Comparison of ENCODE assay signal across 18 cellular contexts in genomic region chr9:130794923-130795495, GRCh38. TPM values are rescaled to one million over a fixed set of nuclear protein-coding genes. Genes with fewer than 3 reads are reported as not detected.
DNase-seq lines count a peak whose midpoint lies in the region; ATAC-seq and TF ChIP-seq lines count a peak whose summit lies in the region.
"Had no signal": no experiment of that assay in that cellular context is flagged by ENCODE, and none has a peak within 500 bp of the region (broad histone marks: within the 10 kb centered on the region; RNA-seq: fewer than 3 reads in every experiment).

No MANE protein-coding gene starts in this region.

- DNase-seq in GM23338 (ENCODE audit: low spot score): peak; percentile 17
- DNase-seq in chondrocyte (ENCODE audit: low spot score): no peak
- DNase-seq in left lung: no peak
- no peak for DNase-seq in thyroid gland
- DNase-seq in NCI-H128 (lab: John Stamatoyannopoulos, UW; ENCODE audit: unreplicated experiment): no peak
- no peak for DNase-seq in anterior cingulate cortex (lab: John Stamatoyannopoulos, UW)
- DNase-seq in left colon: no peak
- no peak for DNase-seq in dorsolateral prefrontal cortex
- DNase-seq: activated CD4-positive, alpha-beta T cell treated with anti-CD3 and anti-CD28 coated beads for 48 hours; activated T-cell treated with anti-CD3 and anti-CD28 coated beads, Interleukin-2, amount 50 U/mL, for 48 hours; CD8-positive, alpha-beta T cell; hypothalamus; NCI-H1417; NCI-H510A; T-helper 1 cell had no signal

- no peak overlapping the region for H3K27ac Mint-ChIP-seq in GM23338
- H3K27ac Mint-ChIP-seq in chondrocyte (ENCODE audit: unreplicated experiment): peak overlapping the region; percentile 74
- H3K27ac Mint-ChIP-seq: CD8-positive, alpha-beta T cell had no signal

- 46 to 52% methylated on average over 6 of the region's 6 CpGs for WGBS in thyroid gland, 2 donors

- H3K27ac ChIP-seq in GM23338 (ENCODE audit: low read depth) (no peak overlapping the region), left lung (peak overlapping the region; percentile 33 to 50), thyroid gland (peak overlapping the region; percentile 73 to 92 (median 85)), dorsolateral prefrontal cortex (peak overlapping the region in 1 of 59 donors; percentile 2)
- H3K27ac ChIP-seq: parathyroid adenoma had no signal

- no peak overlapping the region for H3K4me3 ChIP-seq in GM23338
- no peak overlapping the region for H3K4me3 ChIP-seq in left lung
- no peak overlapping the region for H3K4me3 ChIP-seq in thyroid gland (replicated peaks in 1 of 3)
- H3K4me3 ChIP-seq in dorsolateral prefrontal cortex: no peak overlapping the region
- H3K4me3 ChIP-seq: lung had no signal

- peaks cover 8% of the 10 kb centered on the region for H3K4me1 Mint-ChIP-seq in GM23338
- peaks cover 20% of the 10 kb centered on the region for H3K4me1 Mint-ChIP-seq in chondrocyte (ENCODE audit: low read depth)

- H4K20me1 ChIP-seq in GM23338 (replicated peaks; ENCODE audit: insufficient read depth): peaks cover 3% of the 10 kb centered on the region; the same call in 1 of the 2 replicates

- H3K27me3 ChIP-seq in GM23338 (ENCODE audit: insufficient read depth) (no peaks in the 10 kb centered on the region), left lung (no peaks in the 10 kb centered on the region), thyroid gland (no peaks in the 10 kb centered on the region), dorsolateral prefrontal cortex (no peaks in the 10 kb centered on the region)

- H3K9me3 ChIP-seq in left lung (peaks cover 0 to 2% of the 10 kb centered on the region in 2 donors), thyroid gland (no peaks in the 10 kb centered on the region)

- no peaks in the 10 kb centered on the region for H3K9me2 ChIP-seq in GM23338 (ENCODE audit: insufficient read depth)

- no peaks in the 10 kb centered on the region for H3F3A ChIP-seq in GM23338 (replicated peaks; ENCODE audit: low read depth)

- peaks cover 47% of the 10 kb centered on the region; the same call in 1 of the 2 replicates for H3K79me2 ChIP-seq in GM23338 (replicated peaks; ENCODE audit: insufficient read depth)

- intact Hi-C loops in left lung (cut with DNase I): no loop called here
- intact Hi-C loops in thyroid gland (cut with DNase I): no loop called here
- intact Hi-C loops in left colon (cut with DNase I, micrococcal nuclease): no loop called here
- intact Hi-C loops in dorsolateral prefrontal cortex (cut with DNase I): no loop called here

- H3K9me3 Mint-ChIP-seq in GM23338 (peaks cover 3% of the 10 kb centered on the region; the same call in 2 of the 3 replicates), chondrocyte (ENCODE audit: low read depth) (peaks cover 6% of the 10 kb centered on the region)

- TF ChIP-seq POLR2A in thyroid gland (IDR thresholded peaks at IDR 0.05): no peak

- H2AFZ ChIP-seq in GM23338: no peak overlapping the region
- H2AFZ ChIP-seq: parathyroid adenoma had no signal

- H3K27me3 Mint-ChIP-seq in GM23338 (ENCODE audit: insufficient read depth, low read depth, poor library complexity) (peaks cover 4% of the 10 kb centered on the region), chondrocyte (ENCODE audit: low read depth) (no peaks in the 10 kb centered on the region)

- no peaks in the 10 kb centered on the region for H3K36me3 ChIP-seq in GM23338 (ENCODE audit: insufficient read depth)
- H3K36me3 ChIP-seq in left lung: no peaks in the 10 kb centered on the region
- H3K36me3 ChIP-seq in thyroid gland: no peaks in the 10 kb centered on the region

- ATAC-seq in GM23338 (peak; percentile 30; the same call in 1 of the 3 replicates), left lung (peak; percentile 73), left colon (no peak)
- ATAC-seq: CD8-positive, alpha-beta T cell; Panc1 had no signal

- H3K36me3 Mint-ChIP-seq in GM23338 (ENCODE audit: low read depth) (peaks cover 3% of the 10 kb centered on the region), chondrocyte (ENCODE audit: low read depth) (peaks cover 3% of the 10 kb centered on the region)

- H3K4me2 ChIP-seq in GM23338: no peak overlapping the region

- H3K4me3 Mint-ChIP-seq in GM23338: no peak overlapping the region
- H3K4me3 Mint-ChIP-seq in chondrocyte (ENCODE audit: unreplicated experiment): no peak overlapping the region
- H3K4me3 Mint-ChIP-seq: CD8-positive, alpha-beta T cell had no signal

- TF ChIP-seq CTCF in GM23338 (conservative IDR thresholded peaks at IDR 0.05; ENCODE audit: low read depth in 2 of 2): no peak
- no peak for TF ChIP-seq CTCF in chondrocyte (IDR thresholded peaks at IDR 0.05)
- no peak for TF ChIP-seq CTCF in left lung (IDR thresholded peaks at IDR 0.05)
- TF ChIP-seq CTCF in thyroid gland (IDR thresholded peaks at IDR 0.05): peak in 2 of 6 experiments; percentile 3 to 10
- TF ChIP-seq CTCF in dorsolateral prefrontal cortex (IDR thresholded peaks at IDR 0.05 in 54 of 56, conservative IDR thresholded peaks at IDR 0.05 in 2 of 56; ENCODE audit: low read depth in 1 of 56, partially characterized antibody in 56 of 56): no peak

- H3K4me1 ChIP-seq in GM23338 (ENCODE audit: insufficient read depth) (0 out of 2 replicates have a peak, but pooled peaks cover 3% of the 10 kb centered on the region), left lung (peaks cover 9 to 13% of the 10 kb centered on the region in 2 donors), thyroid gland (peaks cover 25 to 27% of the 10 kb centered on the region in 2 donors)
- H3K4me1 ChIP-seq: parathyroid adenoma had no signal

TF ChIP-seq in GM23338, 12 proteins besides CTCF, POLR2A, EP300 and RAD21:
- TF ChIP-seq ZNF331 (CRISPR knock-in tag; IDR thresholded peaks at IDR 0.05; ENCODE audit: low read depth) (no peak), EZH2 (IDR thresholded peaks at IDR 0.05; ENCODE audit: low read depth, unreplicated experiment) (no peak), POLR2AphosphoS5 (IDR thresholded peaks at IDR 0.05; ENCODE audit: low read depth) (no peak), JUNB (IDR thresholded peaks at IDR 0.05; ENCODE audit: unreplicated experiment) (no peak), NANOG (IDR thresholded peaks at IDR 0.05; ENCODE audit: borderline replicate concordance) (no peak), EZH2phosphoT487 (IDR thresholded peaks at IDR 0.05; ENCODE audit: unreplicated experiment) (no peak)

RNA-seq across cellular contexts. Expression of gene ABL1, which starts 40.0 kb away (rescaled TPM):
- total RNA-seq in GM23338 (2014; rRNA removed; shearing (Covaris generic)): 80.4 and 85.1 TPM in 2 replicates
- polyA plus RNA-seq in GM23338 (2016; fragmentation: Nextera tagmentation; extraction: Ambion mirVana): 20.7 and 23.4 TPM in 2 replicates
- total RNA-seq in chondrocyte: 73.6 to 93.7 TPM (median 91.5 TPM) in 3 replicates
- total RNA-seq in left lung: 10 to 100 TPM; 55.6 to 63.5 TPM
- 10 to 100 TPM; 60.3 to 97.0 (median 79.8) TPM for total RNA-seq in thyroid gland
- 10 to 100 TPM; 79.0 to 93.9 TPM for total RNA-seq in left colon
- total RNA-seq in dorsolateral prefrontal cortex: 10 to 100 TPM; 32.9 to 97.5 (median 48.2) TPM
